ENCODE assay signal across 13 cellular contexts in genomic region chr20:62703853-62704228, GRCh38. TPM values are rescaled to one million over a fixed set of nuclear protein-coding genes. Genes with fewer than 3 reads are reported as not detected.
DNase-seq lines count a peak whose midpoint lies in the region; ATAC-seq and TF ChIP-seq lines count a peak whose summit lies in the region.
"Had no signal": no experiment of that assay in that cellular context is flagged by ENCODE, and none has a peak within 500 bp of the region (broad histone marks: within the 10 kb centered on the region; RNA-seq: fewer than 3 reads in every experiment).

No MANE protein-coding gene starts in this region.

- H3K27ac ChIP-seq in breast epithelium (no peak overlapping the region), Panc1 (ENCODE audit: low read length) (peak overlapping the region; percentile 91), mammary epithelial cell (ENCODE audit: insufficient read depth, low read depth, low read length) (no peak overlapping the region), skeletal muscle tissue (ENCODE audit: low read depth, low read length) (peak overlapping the region; percentile 17), hepatocyte (no peak overlapping the region)

- peak overlapping the region; percentile 46 for H3K27ac Mint-ChIP-seq in MCF 10A (ENCODE audit: low read depth, unreplicated experiment)
- H3K27ac Mint-ChIP-seq: memory B cell had no signal

- POLR2A ChIA-PET in MCF 10A (lab: Yijun Ruan, JAX): interaction anchor here (0.6 to 3.3 kb wide), 26 partner anchors 10 to 1112 kb away, joined by 3 to 39 read pairs (median 4); partner anchors contain the start of genes MRGBP, OGFR and RPS21
- POLR2A ChIA-PET in Panc1 (lab: Charles Lee): interaction anchor here (0.6 kb wide), 2 partner anchors 15 to 28 kb away, joined by 5 to 6 read pairs; no protein-coding TSS in a partner anchor

- H3K4me3 ChIP-seq in breast epithelium (no peak overlapping the region), Panc1 (ENCODE audit: low read depth in 2 of 2, low read length in 2 of 2) (peak overlapping the region in 1 of 2 experiments; percentile 24; a peak in 1 of 4 replicates), mammary epithelial cell (replicated peaks in 1 of 3; ENCODE audit: insufficient read depth in 1 of 3, low read depth in 2 of 3, low read length in 3 of 3) (no peak overlapping the region), skeletal muscle tissue (ENCODE audit: low read length in 3 of 3) (no peak overlapping the region), hepatocyte (no peak overlapping the region)
- H3K4me3 ChIP-seq: heart right ventricle had no signal

- H3K36me3 Mint-ChIP-seq in MCF 10A (ENCODE audit: insufficient read depth, unreplicated experiment): no peaks in the 10 kb centered on the region
- H3K36me3 Mint-ChIP-seq: memory B cell had no signal

- H3K79me2 ChIP-seq in mammary epithelial cell (ENCODE audit: insufficient read depth, low read length) (no peaks in the 10 kb centered on the region), hepatocyte (no peaks in the 10 kb centered on the region)

- in situ Hi-C loops in Panc1 (cut with HindIII; ENCODE audit: low pct_unique_long_range_greater_than_20kb, low sequenced_read_pairs): no loop called here
- in situ Hi-C loops in mammary epithelial cell (cut with MboI; ENCODE audit: low sequenced_read_pairs in 2 of 2): no loop called here

- H4K20me1 ChIP-seq in mammary epithelial cell (ENCODE audit: insufficient read depth, low read length): no peaks in the 10 kb centered on the region
- no peaks in the 10 kb centered on the region for H4K20me1 ChIP-seq in hepatocyte (ENCODE audit: insufficient read depth, poor library complexity, severe bottlenecking)

- peak overlapping the region; percentile 53 for H2AFZ ChIP-seq in mammary epithelial cell (ENCODE audit: low read depth, low read length)
- H2AFZ ChIP-seq in hepatocyte: no peak overlapping the region

- peaks cover 37% of the 10 kb centered on the region for H3K4me1 Mint-ChIP-seq in MCF 10A (ENCODE audit: insufficient read depth, unreplicated experiment)

- no peak for TF ChIP-seq POLR2A in breast epithelium (IDR thresholded peaks at IDR 0.05)

- CTCF ChIA-PET in MCF 10A (lab: Yijun Ruan, JAX) (interaction anchor here (0.6 to 3.3 kb wide), 22 partner anchors 8 to 913 kb away, joined by 3 to 85 read pairs (median 4); no protein-coding TSS in a partner anchor), Panc1 (lab: Charles Lee) (interaction anchor here (0.9 to 2.2 kb wide), 2 partner anchors 86 to 90 kb away, joined by 4 to 13 read pairs; no protein-coding TSS in a partner anchor), mammary epithelial cell (lab: Charles Lee; ENCODE audit: low non-redundant PET) (interaction anchor here (0.7 to 1.5 kb wide), 3 partner anchors 37 to 88 kb away, joined by 5 to 6 read pairs (median 5); no protein-coding TSS in a partner anchor)

- peak; percentile 28 for ATAC-seq in Panc1
- no peak for ATAC-seq in HG03442 (IDR thresholded peaks at IDR 0.05; ENCODE audit: unreplicated experiment)

- BruUV-seq in MCF 10A (replicated peaks; lab: Mats Ljungman, UMichigan): no TSS peak
- no TSS peak for BruUV-seq in Panc1 (replicated peaks; lab: Mats Ljungman, UMichigan)
- no TSS peak for BruUV-seq in mammary epithelial cell (replicated peaks; lab: Mats Ljungman, UMichigan)

- H3K36me3 ChIP-seq in breast epithelium (no peaks in the 10 kb centered on the region), Panc1 (ENCODE audit: control insufficient read depth, insufficient read depth, low read length) (no peaks in the 10 kb centered on the region), mammary epithelial cell (ENCODE audit: insufficient read depth, low read length) (no peaks in the 10 kb centered on the region), skeletal muscle tissue (ENCODE audit: control insufficient read depth in 3 of 3, insufficient read depth in 3 of 3, low read length in 3 of 3) (no peaks in the 10 kb centered on the region), hepatocyte (replicated peaks; ENCODE audit: insufficient read depth, low read depth) (no peaks in the 10 kb centered on the region)
- H3K36me3 ChIP-seq: heart right ventricle had no signal

- H3K27me3 Mint-ChIP-seq in MCF 10A (ENCODE audit: insufficient read depth, unreplicated experiment): no peaks in the 10 kb centered on the region

- peak overlapping the region; percentile 34 for H3K4me2 ChIP-seq in mammary epithelial cell (ENCODE audit: insufficient read depth, low read depth, low read length)
- H3K4me2 ChIP-seq in hepatocyte: no peak overlapping the region

- DNase-seq in MCF 10A (ENCODE audit: unreplicated experiment): no peak
- no peak for DNase-seq in breast epithelium (ENCODE audit: low spot score in 2 of 2)
- peak; percentile 70 for DNase-seq in Panc1 (ENCODE audit: low read depth, low spot score)
- no peak for DNase-seq in mammary epithelial cell
- DNase-seq in Kasumi-1 (lab: John Stamatoyannopoulos, UW): no peak
- DNase-seq in hepatocyte (ENCODE audit: low spot score): no peak
- DNase-seq: GOT3; stimulated activated naive CD4-positive, alpha-beta T cell had no signal

- no peak overlapping the region for H3K9ac ChIP-seq in mammary epithelial cell (ENCODE audit: insufficient read depth, low read length)
- H3K9ac ChIP-seq in skeletal muscle tissue (ENCODE audit: low read depth in 1 of 3, low read length in 3 of 3): no peak overlapping the region

- no peaks in the 10 kb centered on the region for H3K9me3 ChIP-seq in breast epithelium
- H3K9me3 ChIP-seq in Panc1 (ENCODE audit: control insufficient read depth, insufficient read depth, low read depth, low read length): no peaks in the 10 kb centered on the region
- H3K9me3 ChIP-seq in mammary epithelial cell (replicated peaks; ENCODE audit: insufficient read depth, low read length): no peaks in the 10 kb centered on the region
- H3K9me3 ChIP-seq in skeletal muscle tissue (ENCODE audit: control insufficient read depth in 3 of 3, low read length in 3 of 3): no peaks in the 10 kb centered on the region
- no peaks in the 10 kb centered on the region for H3K9me3 ChIP-seq in hepatocyte (ENCODE audit: low read depth)
- H3K9me3 ChIP-seq: heart right ventricle had no signal

- H3K4me1 ChIP-seq in breast epithelium (peaks cover 0 to 4% of the 10 kb centered on the region in 2 donors), Panc1 (ENCODE audit: control insufficient read depth, insufficient read depth, low read length) (peaks cover 70% of the 10 kb centered on the region), mammary epithelial cell (ENCODE audit: insufficient read depth, low read length) (peaks cover 42% of the 10 kb centered on the region), skeletal muscle tissue (ENCODE audit: control insufficient read depth in 3 of 3, insufficient read depth in 3 of 3, low read length in 3 of 3) (peaks cover 0 to 19% (median 15%) of the 10 kb centered on the region in 3 donors), hepatocyte (ENCODE audit: insufficient read depth) (no peaks in the 10 kb centered on the region)

- dilution Hi-C loops in mammary epithelial cell (cut with HindIII; ENCODE audit: low sequenced_read_pairs): no loop called here

- WGBS in mammary epithelial cell (ENCODE audit: low coverage, missing lambda C conversion rate): 93% methylated on average over 5 of the region's 5 CpGs
- WGBS in hepatocyte (ENCODE audit: low lambda C conversion rate, missing lambda C conversion rate): 88% methylated on average over 5 of the region's 5 CpGs

- no peaks in the 10 kb centered on the region for H3K9me2 ChIP-seq in hepatocyte (replicated peaks; ENCODE audit: insufficient read depth)

- H3K27me3 ChIP-seq in breast epithelium (peaks cover 4 to 36% of the 10 kb centered on the region in 2 donors), Panc1 (ENCODE audit: control insufficient read depth, insufficient read depth, low read length) (no peaks in the 10 kb centered on the region), mammary epithelial cell (ENCODE audit: insufficient read depth, low read length) (no peaks in the 10 kb centered on the region), skeletal muscle tissue (ENCODE audit: control insufficient read depth in 3 of 3, insufficient read depth in 3 of 3, low read length in 3 of 3) (peaks cover 54 to 71% (median 57%) of the 10 kb centered on the region in 3 donors), hepatocyte (peaks cover 18% of the 10 kb centered on the region)

- intact Hi-C loops in MCF 10A (cut with micrococcal nuclease): loop anchor here (1.0 to 10.0 kb wide), 3 partner anchors 36 to 87 kb away; no protein-coding TSS in a partner anchor
- intact Hi-C loops in breast epithelium (cut with DNase I; ENCODE audit: low total_unique reads): no loop called here
- intact Hi-C loops in Panc1 (cut with micrococcal nuclease; ENCODE audit: unreplicated experiment): loop anchor here (5.0 kb wide), 1 partner anchor 37 kb away; no protein-coding TSS in a partner anchor
- intact Hi-C loops in mammary epithelial cell (cut with micrococcal nuclease): loop anchor here (1.0 to 2.0 kb wide), 3 partner anchors 36 to 87 kb away; no protein-coding TSS in a partner anchor

- peak overlapping the region; percentile 15 for H3K4me3 Mint-ChIP-seq in MCF 10A (ENCODE audit: unreplicated experiment)
- H3K4me3 Mint-ChIP-seq: memory B cell had no signal

- TF ChIP-seq CTCF in MCF 10A (IDR thresholded peaks at IDR 0.05; ENCODE audit: unreplicated experiment) (no peak), breast epithelium (IDR thresholded peaks at IDR 0.05) (no peak), Panc1 (IDR thresholded peaks at IDR 0.05) (no peak), mammary epithelial cell (conservative IDR thresholded peaks at IDR 0.05 in 1 of 2, IDR thresholded peaks at IDR 0.05 in 1 of 2; ENCODE audit: extremely low read depth in 1 of 2, insufficient read depth in 1 of 2, low read depth in 1 of 2, low read length in 2 of 2) (no peak), hepatocyte (IDR thresholded peaks at IDR 0.05; ENCODE audit: poor library complexity) (no peak)

- H3K9me3 Mint-ChIP-seq in MCF 10A (ENCODE audit: unreplicated experiment): no peaks in the 10 kb centered on the region
- H3K9me3 Mint-ChIP-seq: memory B cell had no signal

RNA-seq across cellular contexts. Expression of gene NTSR1, which starts 4.8 kb away (rescaled TPM):
- total RNA-seq in MCF 10A (2022) (4.5 and 6.2 TPM in 2 replicates), breast epithelium (under 1 TPM in 1 of 3 donors, not detected in 2; under 0.01 TPM), Panc1 (2021; ENCODE audit: unreplicated experiment) (44.1 TPM), mammary epithelial cell (under 1 TPM in 1 of 2 donors, not detected in 1; 0.14 TPM), skeletal muscle tissue (under 0.01 TPM), hepatocyte (0.08 and 0.37 TPM in 2 replicates)
- polyA plus RNA-seq in Panc1 (2012; ENCODE audit: insufficient read length): 73.6 TPM
- polyA plus RNA-seq in mammary epithelial cell (0.82 TPM), hepatocyte (0.09 TPM in 1 of 2 replicates, not detected in the other)
- 0.83 TPM for polyA minus RNA-seq in mammary epithelial cell
- total RNA-seq: bronchial epithelial cell had no signal
- polyA plus RNA-seq: heart right ventricle had no signal

Comparison
In these comparisons a context has a peak if more than half of its experiments do, and no peak if none do; other contexts are left out.
1. H3K27ac ChIP-seq: peak in Panc1 (single experiment) and skeletal muscle tissue (single experiment); none in breast epithelium (0 of 2), mammary epithelial cell (single experiment) and hepatocyte (single experiment).